ENCODE assay signal across 1 cellular context in the genomic region with DNA sequence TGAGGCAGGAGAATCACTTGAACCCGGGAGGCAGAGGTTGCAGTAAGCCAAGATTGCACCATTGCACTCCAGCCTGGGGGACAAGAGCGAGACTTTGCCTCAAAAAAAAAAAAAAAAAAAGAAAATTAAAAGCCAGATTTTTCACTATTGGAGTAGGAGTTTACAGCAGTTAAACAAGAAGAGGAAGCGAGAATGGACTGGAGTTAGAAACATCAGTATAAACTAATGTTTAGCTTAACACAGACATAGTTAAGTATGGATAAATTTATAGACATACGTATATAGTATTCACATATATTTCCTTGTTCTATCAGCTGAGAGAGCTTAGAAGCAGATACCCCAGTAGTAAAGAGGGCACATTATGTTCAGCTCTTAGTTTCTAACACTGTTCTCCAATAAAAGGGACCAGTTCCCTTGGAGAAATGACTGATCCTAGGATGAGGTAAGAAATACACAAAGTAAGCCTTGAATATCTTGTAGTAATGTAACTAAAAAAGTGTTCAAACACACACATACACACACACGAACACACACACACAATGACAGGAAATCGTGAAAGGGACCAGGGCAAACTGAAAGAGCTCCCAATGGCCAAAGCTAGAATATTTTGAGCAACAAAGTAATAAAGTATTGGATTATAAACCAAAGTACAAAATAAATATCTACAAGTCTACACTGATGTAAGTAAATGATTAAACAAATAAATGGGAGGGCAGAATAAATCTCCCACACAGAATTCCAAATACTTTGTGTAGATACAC.
TF ChIP-seq lines count a peak whose summit lies in the region.

No MANE protein-coding gene starts in this region.

TF ChIP-seq in GM23338, 12 proteins besides CTCF, POLR2A, EP300 and RAD21:
- no peak for TF ChIP-seq JUNB (IDR thresholded peaks at IDR 0.05; ENCODE audit: unreplicated experiment)
- no peak for TF ChIP-seq POLR2AphosphoS5 (IDR thresholded peaks at IDR 0.05; ENCODE audit: low read depth)
- TF ChIP-seq CREB1 (CRISPR knock-in tag; IDR thresholded peaks at IDR 0.05; ENCODE audit: low read depth): no peak
- TF ChIP-seq, protein P1, sequence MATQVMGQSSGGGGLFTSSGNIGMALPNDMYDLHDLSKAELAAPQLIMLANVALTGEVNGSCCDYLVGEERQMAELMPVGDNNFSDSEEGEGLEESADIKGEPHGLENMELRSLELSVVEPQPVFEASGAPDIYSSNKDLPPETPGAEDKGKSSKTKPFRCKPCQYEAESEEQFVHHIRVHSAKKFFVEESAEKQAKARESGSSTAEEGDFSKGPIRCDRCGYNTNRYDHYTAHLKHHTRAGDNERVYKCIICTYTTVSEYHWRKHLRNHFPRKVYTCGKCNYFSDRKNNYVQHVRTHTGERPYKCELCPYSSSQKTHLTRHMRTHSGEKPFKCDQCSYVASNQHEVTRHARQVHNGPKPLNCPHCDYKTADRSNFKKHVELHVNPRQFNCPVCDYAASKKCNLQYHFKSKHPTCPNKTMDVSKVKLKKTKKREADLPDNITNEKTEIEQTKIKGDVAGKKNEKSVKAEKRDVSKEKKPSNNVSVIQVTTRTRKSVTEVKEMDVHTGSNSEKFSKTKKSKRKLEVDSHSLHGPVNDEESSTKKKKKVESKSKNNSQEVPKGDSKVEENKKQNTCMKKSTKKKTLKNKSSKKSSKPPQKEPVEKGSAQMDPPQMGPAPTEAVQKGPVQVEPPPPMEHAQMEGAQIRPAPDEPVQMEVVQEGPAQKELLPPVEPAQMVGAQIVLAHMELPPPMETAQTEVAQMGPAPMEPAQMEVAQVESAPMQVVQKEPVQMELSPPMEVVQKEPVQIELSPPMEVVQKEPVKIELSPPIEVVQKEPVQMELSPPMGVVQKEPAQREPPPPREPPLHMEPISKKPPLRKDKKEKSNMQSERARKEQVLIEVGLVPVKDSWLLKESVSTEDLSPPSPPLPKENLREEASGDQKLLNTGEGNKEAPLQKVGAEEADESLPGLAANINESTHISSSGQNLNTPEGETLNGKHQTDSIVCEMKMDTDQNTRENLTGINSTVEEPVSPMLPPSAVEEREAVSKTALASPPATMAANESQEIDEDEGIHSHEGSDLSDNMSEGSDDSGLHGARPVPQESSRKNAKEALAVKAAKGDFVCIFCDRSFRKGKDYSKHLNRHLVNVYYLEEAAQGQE (IDR thresholded peaks at IDR 0.05; ENCODE audit: unreplicated experiment): no peak
- no peak for TF ChIP-seq ZNF331 (CRISPR knock-in tag; IDR thresholded peaks at IDR 0.05; ENCODE audit: low read depth)
- no peak for TF ChIP-seq STAT1 (IDR thresholded peaks at IDR 0.05; ENCODE audit: unreplicated experiment)
- TF ChIP-seq, protein P2, sequence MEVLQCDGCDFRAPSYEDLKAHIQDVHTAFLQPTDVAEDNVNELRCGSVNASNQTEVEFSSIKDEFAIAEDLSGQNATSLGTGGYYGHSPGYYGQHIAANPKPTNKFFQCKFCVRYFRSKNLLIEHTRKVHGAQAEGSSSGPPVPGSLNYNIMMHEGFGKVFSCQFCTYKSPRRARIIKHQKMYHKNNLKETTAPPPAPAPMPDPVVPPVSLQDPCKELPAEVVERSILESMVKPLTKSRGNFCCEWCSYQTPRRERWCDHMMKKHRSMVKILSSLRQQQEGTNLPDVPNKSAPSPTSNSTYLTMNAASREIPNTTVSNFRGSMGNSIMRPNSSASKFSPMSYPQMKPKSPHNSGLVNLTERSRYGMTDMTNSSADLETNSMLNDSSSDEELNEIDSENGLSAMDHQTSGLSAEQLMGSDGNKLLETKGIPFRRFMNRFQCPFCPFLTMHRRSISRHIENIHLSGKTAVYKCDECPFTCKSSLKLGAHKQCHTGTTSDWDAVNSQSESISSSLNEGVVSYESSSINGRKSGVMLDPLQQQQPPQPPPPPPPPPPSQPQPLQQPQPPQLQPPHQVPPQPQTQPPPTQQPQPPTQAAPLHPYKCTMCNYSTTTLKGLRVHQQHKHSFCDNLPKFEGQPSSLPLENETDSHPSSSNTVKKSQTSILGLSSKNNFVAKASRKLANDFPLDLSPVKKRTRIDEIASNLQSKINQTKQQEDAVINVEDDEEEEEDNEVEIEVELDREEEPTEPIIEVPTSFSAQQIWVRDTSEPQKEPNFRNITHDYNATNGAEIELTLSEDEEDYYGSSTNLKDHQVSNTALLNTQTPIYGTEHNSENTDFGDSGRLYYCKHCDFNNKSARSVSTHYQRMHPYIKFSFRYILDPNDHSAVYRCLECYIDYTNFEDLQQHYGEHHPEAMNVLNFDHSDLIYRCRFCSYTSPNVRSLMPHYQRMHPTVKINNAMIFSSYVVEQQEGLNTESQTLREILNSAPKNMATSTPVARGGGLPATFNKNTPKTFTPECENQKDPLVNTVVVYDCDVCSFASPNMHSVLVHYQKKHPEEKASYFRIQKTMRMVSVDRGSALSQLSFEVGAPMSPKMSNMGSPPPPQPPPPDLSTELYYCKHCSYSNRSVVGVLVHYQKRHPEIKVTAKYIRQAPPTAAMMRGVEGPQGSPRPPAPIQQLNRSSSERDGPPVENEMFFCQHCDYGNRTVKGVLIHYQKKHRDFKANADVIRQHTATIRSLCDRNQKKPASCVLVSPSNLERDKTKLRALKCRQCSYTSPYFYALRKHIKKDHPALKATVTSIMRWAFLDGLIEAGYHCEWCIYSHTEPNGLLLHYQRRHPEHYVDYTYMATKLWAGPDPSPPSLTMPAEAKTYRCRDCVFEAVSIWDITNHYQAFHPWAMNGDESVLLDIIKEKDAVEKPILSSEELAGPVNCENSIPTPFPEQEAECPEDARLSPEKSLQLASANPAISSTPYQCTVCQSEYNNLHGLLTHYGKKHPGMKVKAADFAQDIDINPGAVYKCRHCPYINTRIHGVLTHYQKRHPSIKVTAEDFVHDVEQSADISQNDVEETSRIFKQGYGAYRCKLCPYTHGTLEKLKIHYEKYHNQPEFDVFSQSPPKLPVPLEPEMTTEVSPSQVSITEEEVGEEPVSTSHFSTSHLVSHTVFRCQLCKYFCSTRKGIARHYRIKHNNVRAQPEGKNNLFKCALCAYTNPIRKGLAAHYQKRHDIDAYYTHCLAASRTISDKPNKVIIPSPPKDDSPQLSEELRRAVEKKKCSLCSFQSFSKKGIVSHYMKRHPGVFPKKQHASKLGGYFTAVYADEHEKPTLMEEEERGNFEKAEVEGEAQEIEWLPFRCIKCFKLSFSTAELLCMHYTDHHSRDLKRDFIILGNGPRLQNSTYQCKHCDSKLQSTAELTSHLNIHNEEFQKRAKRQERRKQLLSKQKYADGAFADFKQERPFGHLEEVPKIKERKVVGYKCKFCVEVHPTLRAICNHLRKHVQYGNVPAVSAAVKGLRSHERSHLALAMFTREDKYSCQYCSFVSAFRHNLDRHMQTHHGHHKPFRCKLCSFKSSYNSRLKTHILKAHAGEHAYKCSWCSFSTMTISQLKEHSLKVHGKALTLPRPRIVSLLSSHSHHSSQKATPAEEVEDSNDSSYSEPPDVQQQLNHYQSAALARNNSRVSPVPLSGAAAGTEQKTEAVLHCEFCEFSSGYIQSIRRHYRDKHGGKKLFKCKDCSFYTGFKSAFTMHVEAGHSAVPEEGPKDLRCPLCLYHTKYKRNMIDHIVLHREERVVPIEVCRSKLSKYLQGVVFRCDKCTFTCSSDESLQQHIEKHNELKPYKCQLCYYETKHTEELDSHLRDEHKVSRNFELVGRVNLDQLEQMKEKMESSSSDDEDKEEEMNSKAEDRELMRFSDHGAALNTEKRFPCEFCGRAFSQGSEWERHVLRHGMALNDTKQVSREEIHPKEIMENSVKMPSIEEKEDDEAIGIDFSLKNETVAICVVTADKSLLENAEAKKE (CRISPR knock-in tag; IDR thresholded peaks at IDR 0.05): no peak
- TF ChIP-seq EZH2phosphoT487 (IDR thresholded peaks at IDR 0.05; ENCODE audit: unreplicated experiment): no peak
- TF ChIP-seq, protein P3, sequence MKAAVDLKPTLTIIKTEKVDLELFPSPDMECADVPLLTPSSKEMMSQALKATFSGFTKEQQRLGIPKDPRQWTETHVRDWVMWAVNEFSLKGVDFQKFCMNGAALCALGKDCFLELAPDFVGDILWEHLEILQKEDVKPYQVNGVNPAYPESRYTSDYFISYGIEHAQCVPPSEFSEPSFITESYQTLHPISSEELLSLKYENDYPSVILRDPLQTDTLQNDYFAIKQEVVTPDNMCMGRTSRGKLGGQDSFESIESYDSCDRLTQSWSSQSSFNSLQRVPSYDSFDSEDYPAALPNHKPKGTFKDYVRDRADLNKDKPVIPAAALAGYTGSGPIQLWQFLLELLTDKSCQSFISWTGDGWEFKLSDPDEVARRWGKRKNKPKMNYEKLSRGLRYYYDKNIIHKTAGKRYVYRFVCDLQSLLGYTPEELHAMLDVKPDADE (IDR thresholded peaks at IDR 0.05): no peak
TF ChIP-seq in GM23338: peak in this region for 0.
